17 cellular contexts compared by ENCODE assay signal in genomic region chr9:129002989-129003388, GRCh38.
"Had no signal": no experiment of that assay in that cellular context is flagged by ENCODE, and none has a peak within 500 bp of the region (broad histone marks: within the 10 kb centered on the region; RNA-seq: fewer than 3 reads in every experiment).

No MANE protein-coding gene starts in this region.

- H3K9me3 Mint-ChIP-seq: activated T-helper 17 cell treated with anti-CD3 and anti-CD28 coated beads, Interleukin-2, amount 50 U/mL, for 72 hours; naive B cell; WTC11 had no signal

- H3K4me3 Mint-ChIP-seq: activated T-helper 17 cell treated with anti-CD3 and anti-CD28 coated beads, Interleukin-2, amount 50 U/mL, for 72 hours; WTC11 had no signal

- H3K27ac ChIP-seq: coronary artery, esophagus muscularis mucosa, hepatocyte, transverse colon had no signal

- H3K27ac Mint-ChIP-seq: activated T-helper 17 cell treated with anti-CD3 and anti-CD28 coated beads, Interleukin-2, amount 50 U/mL, for 72 hours; WTC11 had no signal

- ATAC-seq: activated T-helper 17 cell treated with anti-CD3 and anti-CD28 coated beads, Interleukin-2, amount 50 U/mL, for 72 hours; stimulated activated naive CD8-positive, alpha-beta T cell treated with anti-CD3 and anti-CD28 coated beads, Interleukin-15, Interleukin-2, amounts not matched to agents 100 U/mL and 50 U/mL, for 24 hours; WTC11 had no signal

- H2AFZ ChIP-seq: hepatocyte had no signal

- H3K4me1 Mint-ChIP-seq: naive B cell had no signal

- DNase-seq: activated CD4-positive, alpha-beta T cell treated with anti-CD3 and anti-CD28 coated beads for 48 hours; activated CD8-positive, alpha-beta memory T cell treated with anti-CD3 and anti-CD28 coated beads for 24 hours; activated naive CD4-positive, alpha-beta T cell treated with anti-CD3 and anti-CD28 coated beads, Interleukin-2, amount 50 U/mL, for 16 hours; amniotic stem cell; caudate nucleus; islet precursor cell; naive B cell; retina; stimulated activated CD4-positive, alpha-beta T cell treated with anti-CD3 and anti-CD28 coated beads, Interleukin-4, amount 100 ng/mL, for 1 hour; stimulated activated naive CD8-positive, alpha-beta T cell treated with anti-CD3 and anti-CD28 coated beads, Interleukin-15, Interleukin-2, amounts not matched to agents 100 U/mL and 50 U/mL, for 24 hours; T-helper 2 cell; transverse colon had no signal

- H3K4me2 ChIP-seq: hepatocyte had no signal

- H3K4me3 ChIP-seq: coronary artery, esophagus muscularis mucosa, hepatocyte, transverse colon had no signal

- H3K27me3 ChIP-seq: esophagus muscularis mucosa, hepatocyte, transverse colon had no signal

- H3K27me3 Mint-ChIP-seq: activated T-helper 17 cell treated with anti-CD3 and anti-CD28 coated beads, Interleukin-2, amount 50 U/mL, for 72 hours; naive B cell had no signal

- H3K9me3 ChIP-seq: esophagus muscularis mucosa, transverse colon had no signal
